Comparison of ENCODE assay signal across 10 cellular contexts in the genomic region with DNA sequence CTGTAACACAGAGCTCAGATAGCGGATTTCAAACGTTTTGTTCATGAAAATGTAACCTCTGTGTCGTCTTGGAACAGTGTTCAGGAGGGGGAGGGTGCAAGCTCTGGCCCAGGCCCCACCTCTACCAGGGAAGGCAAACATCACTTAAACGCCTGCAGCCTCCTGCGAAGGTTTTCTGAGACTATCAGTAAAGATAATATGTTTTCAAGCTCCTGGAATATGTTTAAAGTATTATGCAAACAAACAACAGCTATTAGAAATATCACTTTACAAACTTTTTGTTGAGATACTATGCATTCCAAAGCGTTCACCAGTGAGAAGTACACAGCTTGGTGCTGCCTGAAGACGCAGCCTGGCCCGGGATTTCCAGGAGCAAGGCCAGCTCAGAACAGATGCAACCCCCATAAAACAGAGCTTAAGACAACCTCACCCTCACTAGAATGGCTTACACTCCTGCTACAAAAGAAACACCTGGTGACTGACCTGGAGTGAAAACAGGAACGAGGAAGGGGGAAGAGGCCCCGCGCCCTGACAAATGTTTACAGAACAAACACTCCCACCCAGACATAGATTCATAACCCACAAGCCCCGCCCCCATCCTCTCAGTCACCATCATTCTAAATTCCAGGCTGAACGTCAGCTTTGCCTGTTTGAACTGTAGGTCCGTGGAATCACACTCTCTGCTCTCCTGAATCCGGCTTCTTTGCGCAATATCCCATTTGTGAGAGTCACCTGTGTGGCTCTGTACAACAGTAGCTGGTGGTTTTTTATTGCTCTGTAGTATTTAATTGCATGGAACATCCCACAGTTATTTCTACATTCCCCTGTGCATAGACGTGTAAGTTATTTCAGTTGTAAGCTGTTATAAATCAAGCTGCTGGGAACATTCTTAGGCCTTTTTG.
DNase-seq lines count a peak whose midpoint lies in the region; ATAC-seq and TF ChIP-seq lines count a peak whose summit lies in the region.
"Had no signal": no experiment of that assay in that cellular context is flagged by ENCODE, and none has a peak within 500 bp of the region (broad histone marks: within the 10 kb centered on the region; RNA-seq: fewer than 3 reads in every experiment).

No MANE protein-coding gene starts in this region.

- H3K27me3 Mint-ChIP-seq in CD14-positive monocyte (ENCODE audit: low read depth in 3 of 3), result peaks cover 5 to 12% (median 6%) of the 10 kb centered on the region in 3 donors

- H3K4me1 ChIP-seq in gastroesophageal sphincter (peaks cover 0 to 20% (median 0%) of the 10 kb centered on the region in 3 donors), thoracic aorta (ENCODE audit: control insufficient read depth in 1 of 2, low read depth in 2 of 2) (peaks cover 3 to 13% of the 10 kb centered on the region in 2 donors)

- DNase-seq in NCI-H1436 (lab: John Stamatoyannopoulos, UW) (peak; percentile 45), NCI-H1436 treated with DMSO at 0.1 percent for 48 hours (lab: John Stamatoyannopoulos, UW) (no peak), NCI-H748 treated with DMSO at 0.1 percent for 48 hours (lab: John Stamatoyannopoulos, UW) (peak; percentile 97), thoracic aorta (ENCODE audit: low spot score) (no peak), putamen (ENCODE audit: low spot score) (no peak), CD14-positive monocyte (ENCODE audit: low spot score) (no peak)
- DNase-seq in stimulated activated CD8-positive, alpha-beta memory T cell treated with anti-CD3 and anti-CD28 coated beads, Interleukin-4, amount 100 ng/mL, for 48 hours, result no peak
- DNase-seq: 8988T; stimulated activated CD4-positive, alpha-beta T cell treated with anti-CD3 and anti-CD28 coated beads, Interleukin-2, amount 100 ng/mL, for 48 hours had no signal

- H3K27me3 ChIP-seq in gastroesophageal sphincter (peaks cover 3% of the 10 kb centered on the region), thoracic aorta (replicated peaks; ENCODE audit: insufficient read depth) (no peaks in the 10 kb centered on the region)

- no peak for TF ChIP-seq EP300 in gastroesophageal sphincter (IDR thresholded peaks at IDR 0.05)

- no peak overlapping the region for H3K4me3 Mint-ChIP-seq in CD14-positive monocyte

- no peaks in the 10 kb centered on the region for H3K36me3 ChIP-seq in gastroesophageal sphincter
- H3K36me3 ChIP-seq in thoracic aorta, result no peaks in the 10 kb centered on the region

- ATAC-seq in gastroesophageal sphincter, result peak; percentile 40
- no peak for ATAC-seq in thoracic aorta (ENCODE audit: insufficient number of reproducible peaks, low FRiP score, low read depth)

- intact Hi-C loops in CD14-positive monocyte (cut with micrococcal nuclease), result no loop called here

- no peaks in the 10 kb centered on the region for H3K36me3 Mint-ChIP-seq in CD14-positive monocyte

- H3K4me3 ChIP-seq in gastroesophageal sphincter (peak overlapping the region in 1 of 2 donors; percentile 14), thoracic aorta (peak overlapping the region; percentile 43)

- 19 to 25% methylated on average over 11 to 15 of the region's 17 CpGs for WGBS in gastroesophageal sphincter (ENCODE audit: low coverage in 1 of 2), 2 donors

- TF ChIP-seq CTCF in gastroesophageal sphincter (IDR thresholded peaks at IDR 0.05) (no peak), thoracic aorta (IDR thresholded peaks at IDR 0.05) (no peak), CD14-positive monocyte (IDR thresholded peaks at IDR 0.05) (no peak)

- H3K4me1 Mint-ChIP-seq in CD14-positive monocyte, result peaks cover 5% of the 10 kb centered on the region

- peaks cover 0 to 3% (median 0%) of the 10 kb centered on the region in 7 donors for H3K9me3 Mint-ChIP-seq in CD14-positive monocyte

- H3K9me3 ChIP-seq in gastroesophageal sphincter, result no peaks in the 10 kb centered on the region
- no peaks in the 10 kb centered on the region for H3K9me3 ChIP-seq in thoracic aorta

- no peak overlapping the region for H3K27ac Mint-ChIP-seq in CD14-positive monocyte

- TF ChIP-seq POLR2A in gastroesophageal sphincter (IDR thresholded peaks at IDR 0.05), result no peak

- H3K27ac ChIP-seq in gastroesophageal sphincter (peak overlapping the region in 3 of 4 donors; percentile 64 to 84 (median 64)), thoracic aorta (no peak overlapping the region)

Comparison
In these comparisons a context has a peak if more than half of its experiments do, and no peak if none do; other contexts are left out.
1. DNase-seq: peak in NCI-H1436 (single experiment) and NCI-H748 treated with DMSO at 0.1 percent for 48 hours (single experiment); none in NCI-H1436 treated with DMSO at 0.1 percent for 48 hours (single experiment), thoracic aorta (single experiment), putamen (single experiment), stimulated activated CD8-positive, alpha-beta memory T cell treated with anti-CD3 and anti-CD28 coated beads, Interleukin-4, amount 100 ng/mL, for 48 hours (single experiment) and CD14-positive monocyte (single experiment).
2. H3K27ac ChIP-seq: peak in gastroesophageal sphincter (3 of 4); none in thoracic aorta (0 of 2).